ENCODE assay signal across 7 cellular contexts in the genomic region with DNA sequence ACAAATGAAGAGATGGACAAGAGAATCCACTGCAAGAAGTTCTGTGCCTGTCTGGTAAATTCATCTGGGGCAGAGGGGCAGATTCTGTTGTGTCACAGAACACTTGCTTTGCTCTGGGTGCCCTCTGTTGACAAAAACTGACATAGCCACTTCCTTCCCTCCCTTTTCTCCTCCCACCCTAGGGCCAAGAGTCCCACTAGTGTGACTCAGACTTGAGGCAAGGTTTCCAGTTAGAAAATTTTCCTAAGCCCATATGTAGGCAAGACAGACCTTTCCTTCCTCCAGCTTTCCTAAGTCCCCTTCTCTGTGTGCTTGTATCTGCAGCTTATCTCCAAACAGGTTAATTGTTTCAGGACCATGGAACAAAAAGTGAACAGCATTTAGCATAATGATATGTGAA.
A peak's percentile ranks its signal among the peaks of the same experiment; 100 is the strongest.
DNase-seq lines count a peak whose midpoint lies in the region; ATAC-seq, FAIRE-seq and TF ChIP-seq lines count a peak whose summit lies in the region.

No MANE protein-coding gene starts in this region.

- no TSS peak for BruUV-seq in MCF 10A (replicated peaks; lab: Mats Ljungman, UMichigan)

- H3K4me2 ChIP-seq in keratinocyte (ENCODE audit: control insufficient read depth, extremely low read depth, insufficient read depth, low read depth, low read length): peak overlapping the region; percentile 33

- in situ Hi-C loops in KBM-7 (cut with MboI; ENCODE audit: low pct_unique_long_range_greater_than_20kb, low sequenced_read_pairs): loop anchor here (25.0 kb wide), 1 partner anchor 284 kb away; a partner anchor contains a TSS

- H3K9me1 ChIP-seq in keratinocyte (ENCODE audit: control insufficient read depth, extremely low read depth, insufficient read depth, low read length): no peaks in the 10 kb centered on the region

- no peaks in the 10 kb centered on the region for H3K9me3 Mint-ChIP-seq in MCF 10A (ENCODE audit: unreplicated experiment)

- H3K4me1 Mint-ChIP-seq in MCF 10A (ENCODE audit: insufficient read depth, unreplicated experiment): peaks cover 27% of the 10 kb centered on the region

- no peaks in the 10 kb centered on the region for H3K9me3 ChIP-seq in RWPE2 (ENCODE audit: severe bottlenecking)
- no peaks in the 10 kb centered on the region for H3K9me3 ChIP-seq in keratinocyte (ENCODE audit: control insufficient read depth, low read depth, low read length)

- H3K4me3 Mint-ChIP-seq in MCF 10A (ENCODE audit: unreplicated experiment): no peak overlapping the region

- peaks cover 51% of the 10 kb centered on the region for H3K79me2 ChIP-seq in keratinocyte (ENCODE audit: control insufficient read depth, insufficient read depth, low read length)

- peak; percentile 86 for TF ChIP-seq CTCF in RWPE2 (IDR thresholded peaks at IDR 0.05; ENCODE audit: poor library complexity, severe bottlenecking)
- peak; percentile 72 for TF ChIP-seq CTCF in MCF 10A (IDR thresholded peaks at IDR 0.05; ENCODE audit: unreplicated experiment)
- peak; percentile 57 to 85 (median 76) for TF ChIP-seq CTCF in keratinocyte (optimal IDR thresholded peaks at IDR 0.05 in 1 of 3, IDR thresholded peaks at IDR 0.05 in 1 of 3, conservative IDR thresholded peaks at IDR 0.05 in 1 of 3; ENCODE audit: extremely low read depth in 1 of 3, insufficient read depth in 2 of 3, low read length in 3 of 3)

- H2AFZ ChIP-seq in keratinocyte (ENCODE audit: control insufficient read depth, low read length): no peak overlapping the region

- peak; percentile 95 for ATAC-seq in RWPE2 (ENCODE audit: low read depth)
- ATAC-seq in GM18909 (IDR thresholded peaks at IDR 0.05; ENCODE audit: poor library complexity, unreplicated experiment): no peak

- no peaks in the 10 kb centered on the region for H3K27me3 Mint-ChIP-seq in MCF 10A (ENCODE audit: insufficient read depth, unreplicated experiment)

- peak overlapping the region; percentile 26 for H3K9ac ChIP-seq in keratinocyte (ENCODE audit: control insufficient read depth, extremely low read depth, insufficient read depth, low read length)

- POLR2A ChIA-PET in MCF 10A (lab: Yijun Ruan, JAX): interaction anchor here (0.5 to 2.1 kb wide), 7 partner anchors 9 to 294 kb away, joined by 3 to 7 read pairs (median 5); no protein-coding TSS in a partner anchor

- H3K36me3 Mint-ChIP-seq in MCF 10A (ENCODE audit: insufficient read depth, unreplicated experiment): no peaks in the 10 kb centered on the region

- H3K27ac ChIP-seq in RWPE2 (ENCODE audit: poor library complexity, severe bottlenecking) (peak overlapping the region; percentile 52), keratinocyte (ENCODE audit: control insufficient read depth, insufficient read depth, low read length) (peak overlapping the region; percentile 44)

- no peak overlapping the region for H3K27ac Mint-ChIP-seq in MCF 10A (ENCODE audit: low read depth, unreplicated experiment)

- dilution Hi-C loops in keratinocyte (cut with MboI; ENCODE audit: extremely low pct_ligation_motif_present, low sequenced_read_pairs): no loop called here

- DNase-seq in EL (peak; percentile 93), KBM-7 (peak; percentile 83), RWPE2 (ENCODE audit: low spot score) (no peak), MCF 10A (ENCODE audit: unreplicated experiment) (peak; percentile 93), keratinocyte (ENCODE audit: low read depth, low spot score) (peak; percentile 32)
- peak; percentile 16 to 30 for DNase-seq in stimulated activated CD4-positive, alpha-beta T cell treated with anti-CD3 and anti-CD28 coated beads, Interleukin-2, amount 100 ng/mL, for 48 hours

- H4K20me1 ChIP-seq in keratinocyte (ENCODE audit: control insufficient read depth, extremely low read depth, insufficient read depth, low read length): no peaks in the 10 kb centered on the region

- FAIRE-seq in keratinocyte (lab: Jason Lieb, UNC): peak; percentile 99

- no peak overlapping the region for H3K4me3 ChIP-seq in RWPE2 (ENCODE audit: severe bottlenecking)
- no peak overlapping the region for H3K4me3 ChIP-seq in keratinocyte (ENCODE audit: control insufficient read depth in 2 of 3, extremely low read depth in 1 of 3, insufficient read depth in 2 of 3, low read depth in 1 of 3, low read length in 3 of 3)

- intact Hi-C loops in MCF 10A (cut with micrococcal nuclease): loop anchor here (1.0 to 5.0 kb wide), 6 partner anchors 82 to 571 kb away; no protein-coding TSS in a partner anchor

- CTCF ChIA-PET in MCF 10A (lab: Yijun Ruan, JAX): interaction anchor here (1.0 to 4.1 kb wide), 11 partner anchors 9 to 339 kb away, joined by 3 to 31 read pairs (median 5); no protein-coding TSS in a partner anchor

- no peaks in the 10 kb centered on the region for H3K36me3 ChIP-seq in RWPE2 (ENCODE audit: low read depth)
- H3K36me3 ChIP-seq in keratinocyte (ENCODE audit: control insufficient read depth in 2 of 2, extremely low read depth in 1 of 2, insufficient read depth in 2 of 2, low read length in 2 of 2): no peaks in the 10 kb centered on the region

- no peaks in the 10 kb centered on the region for H3K27me3 ChIP-seq in RWPE2 (ENCODE audit: insufficient read depth, poor library complexity, severe bottlenecking)
- no peaks in the 10 kb centered on the region for H3K27me3 ChIP-seq in keratinocyte (ENCODE audit: control insufficient read depth, extremely low read depth, insufficient read depth, low read length)

- H3K4me1 ChIP-seq in RWPE2 (ENCODE audit: insufficient read depth, poor library complexity, severe bottlenecking) (peaks cover 23% of the 10 kb centered on the region), keratinocyte (ENCODE audit: control insufficient read depth, extremely low read depth, insufficient read depth, low read length) (peaks cover 32% of the 10 kb centered on the region)
